5 cellular contexts compared by ENCODE assay signal in genomic region chr4:43547560-43547959, GRCh38.
"Had no signal": no experiment of that assay in that cellular context is flagged by ENCODE, and none has a peak within 500 bp of the region (broad histone marks: within the 10 kb centered on the region; RNA-seq: fewer than 3 reads in every experiment).

No MANE protein-coding gene starts in this region.

- DNase-seq: H9, HCEC 1CT, IMR-90 had no signal

- H3K4me3 ChIP-seq: GM23338, K562 had no signal

- ATAC-seq: GM23338, K562 had no signal
